8 cellular contexts compared by ENCODE assay signal in genomic region chr6:16409531-16410441, GRCh38.
A peak's percentile ranks its signal among the peaks of the same experiment; 100 is the strongest.
DNase-seq lines count a peak whose midpoint lies in the region; ATAC-seq and TF ChIP-seq lines count a peak whose summit lies in the region.

No MANE protein-coding gene starts in this region.

- H3K27me3 ChIP-seq in lung (ENCODE audit: control insufficient read depth, insufficient read depth) = no peaks in the 10 kb centered on the region

- DNase-seq in AG08395 (ENCODE audit: low spot score) (peak; percentile 76), NCI-H2171 (lab: John Stamatoyannopoulos, UW) (peak; percentile 36), lung (ENCODE audit: low spot score) (peak; percentile 45)
- peak; percentile 74 for DNase-seq in activated CD4-positive, alpha-beta T cell treated with anti-CD3 and anti-CD28 coated beads for 48 hours
- DNase-seq in effector CD4-positive, alpha-beta T cell = peak; percentile 40
- DNase-seq in stimulated activated CD8-positive, alpha-beta memory T cell treated with anti-CD3 and anti-CD28 coated beads, Interleukin-15, amount 100 ng/mL, for 24 hours (ENCODE audit: low read depth) = peak; percentile 10

- peak; percentile 61 for TF ChIP-seq CTCF in lung (IDR thresholded peaks at IDR 0.05; ENCODE audit: control extremely low read depth, extremely low read depth)

- no peak overlapping the region for H3K4me3 ChIP-seq in lung

- peaks cover 2 to 15% of the 10 kb centered on the region in 2 donors for H3K4me1 ChIP-seq in lung (ENCODE audit: control insufficient read depth in 2 of 2, insufficient read depth in 2 of 2, low read length in 2 of 2)

- peak overlapping the region in 1 of 2 donors; percentile 33 for H3K27ac ChIP-seq in lung (ENCODE audit: low read depth in 1 of 2, low read length in 1 of 2)

- no peaks in the 10 kb centered on the region for H3K9me3 ChIP-seq in lung (ENCODE audit: control insufficient read depth in 2 of 2, insufficient read depth in 1 of 2, low read length in 1 of 2)

- H3K36me3 ChIP-seq in lung (ENCODE audit: control insufficient read depth in 2 of 2, insufficient read depth in 2 of 2, low read length in 2 of 2) = no peaks in the 10 kb centered on the region

- WGBS in lung, 2 donors = 58 to 62% methylated on average over 19 of the region's 19 CpGs

- ATAC-seq in GM18867 (IDR thresholded peaks at IDR 0.05; ENCODE audit: unreplicated experiment) (peak; percentile 54), lung (ENCODE audit: insufficient read depth, low FRiP score) (peak; percentile 69), HG03521 (IDR thresholded peaks at IDR 0.05; ENCODE audit: unreplicated experiment) (no peak)

Comparison
In these comparisons a context has a peak if more than half of its experiments do, and no peak if none do; other contexts are left out.
1. DNase-seq: peak in every context shown above with its lines; median percentile 76 in AG08395; 74 in activated CD4-positive, alpha-beta T cell treated with anti-CD3 and anti-CD28 coated beads for 48 hours; 45 in lung; 40 in effector CD4-positive, alpha-beta T cell; 36 in NCI-H2171; 10 in stimulated activated CD8-positive, alpha-beta memory T cell treated with anti-CD3 and anti-CD28 coated beads, Interleukin-15, amount 100 ng/mL, for 24 hours.